21 cellular contexts compared by ENCODE assay signal in the genomic region with DNA sequence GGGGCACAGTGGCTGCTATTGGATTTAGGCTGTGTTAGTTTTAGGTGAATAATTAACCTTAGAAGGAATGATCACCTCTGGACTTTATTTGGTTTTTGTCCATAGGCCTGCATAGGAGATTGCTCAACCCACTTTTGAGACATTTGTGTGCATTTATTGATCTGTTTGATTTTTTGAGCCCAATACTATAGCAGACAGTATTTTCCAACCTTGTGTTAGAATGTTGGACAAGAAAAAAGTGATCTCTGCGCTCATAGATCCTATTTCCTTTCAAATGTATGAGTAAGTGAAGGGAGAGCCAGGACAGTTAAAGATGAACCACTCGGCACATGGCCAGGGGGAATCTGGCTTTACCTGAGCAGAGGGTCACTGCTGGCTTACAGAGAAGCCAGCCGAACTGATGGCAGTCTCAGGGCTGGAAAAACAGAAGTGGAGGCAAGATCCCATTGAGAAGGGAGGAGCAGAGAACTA.
"Had no signal": no experiment of that assay in that cellular context is flagged by ENCODE, and none has a peak within 500 bp of the region (broad histone marks: within the 10 kb centered on the region; RNA-seq: fewer than 3 reads in every experiment).

No MANE protein-coding gene starts in this region.

- H3K27ac ChIP-seq: coronary artery, esophagus squamous epithelium, neural progenitor cell, psoas muscle, skin epidermis, spleen, testis, tibial artery, upper lobe of left lung had no signal

- H3K9ac ChIP-seq: neural progenitor cell had no signal

- H3K4me2 ChIP-seq: neural progenitor cell had no signal

- ATAC-seq: effector memory CD8-positive, alpha-beta T cell; mucosa of descending colon; psoas muscle; right cardiac atrium; stimulated activated memory B cell treated with anti-CD40 and anti-IgM and Interleukin-4, amounts not matched to agents 10 μg/mL and 1 μg/mL and 100 μg/mL, for 72 hours; stimulated activated naive CD8-positive, alpha-beta T cell treated with anti-CD3 and anti-CD28 coated beads, Interleukin-15, Interleukin-2, amounts not matched to agents 100 U/mL and 50 U/mL, for 24 hours had no signal

- H3K9me3 ChIP-seq: esophagus squamous epithelium, mucosa of descending colon, psoas muscle, spleen, testis, tibial artery, upper lobe of left lung had no signal

- H3K27me3 ChIP-seq: testis had no signal

- H3K4me1 ChIP-seq: neural progenitor cell, psoas muscle had no signal

- H2AFZ ChIP-seq: neural progenitor cell had no signal

- H3K4me3 ChIP-seq: coronary artery, esophagus squamous epithelium, mucosa of descending colon, neural progenitor cell, psoas muscle, skin epidermis, spleen, testis, tibial artery, upper lobe of left lung had no signal

- DNase-seq: dermis blood vessel endothelial cell; effector memory CD8-positive, alpha-beta T cell; erythroblast; esophagus squamous epithelium; foreskin melanocyte; mesenchymal stem cell; mucosa of descending colon; naive B cell; psoas muscle; right cardiac atrium; spleen; stimulated activated CD4-positive, alpha-beta T cell treated with anti-CD3 and anti-CD28 coated beads, Interleukin-4, amount 100 ng/mL, for 4 hours; stimulated activated naive CD8-positive, alpha-beta T cell treated with anti-CD3 and anti-CD28 coated beads, Interleukin-15, Interleukin-2, amounts not matched to agents 100 U/mL and 50 U/mL, for 24 hours; substantia nigra; testis; tibial artery; upper lobe of left lung had no signal

- H3K36me3 ChIP-seq: esophagus squamous epithelium, neural progenitor cell, spleen, tibial artery, upper lobe of left lung had no signal
